In genomic region chr12:50242751-50243191, GRCh38 we compare ENCODE assay signal across 11 cellular contexts. TPM values are rescaled to one million over a fixed set of nuclear protein-coding genes. Genes with fewer than 3 reads are reported as not detected.
DNase-seq lines count a peak whose midpoint lies in the region; ATAC-seq, FAIRE-seq and TF ChIP-seq lines count a peak whose summit lies in the region.
"Had no signal": no experiment of that assay in that cellular context is flagged by ENCODE, and none has a peak within 500 bp of the region (broad histone marks: within the 10 kb centered on the region; RNA-seq: fewer than 3 reads in every experiment).

No MANE protein-coding gene starts in this region.

- no peaks in the 10 kb centered on the region for H3K9me3 ChIP-seq in skeletal muscle tissue (ENCODE audit: control insufficient read depth in 3 of 3, low read length in 3 of 3)

- H3K36me3 ChIP-seq in skeletal muscle tissue (ENCODE audit: control insufficient read depth in 3 of 3, insufficient read depth in 3 of 3, low read length in 3 of 3): peaks cover 0 to 2% (median 0%) of the 10 kb centered on the region in 3 donors

- peak; percentile 87 for DNase-seq in EL
- peak; percentile 93 for DNase-seq in T1000 (lab: John Stamatoyannopoulos, UW)
- peak; percentile 74 for DNase-seq in fibroblast of villous mesenchyme (ENCODE audit: low read depth)
- DNase-seq in urothelium cell line (ENCODE audit: low spot score): no peak
- no peak for DNase-seq in NCI-H146 treated with DMSO at 0.1 percent for 48 hours (lab: John Stamatoyannopoulos, UW; ENCODE audit: unreplicated experiment)
- DNase-seq: DMS 273 treated with DMSO at 0.1 percent for 48 hours, naive B cell, NCI-H446 had no signal

- TF ChIP-seq CTCF in fibroblast of villous mesenchyme (IDR thresholded peaks at IDR 0.05; ENCODE audit: insufficient read depth, low read depth, low read length): no peak

- H3K4me3 ChIP-seq in fibroblast of villous mesenchyme (ENCODE audit: low read depth, low read length): no peak overlapping the region
- H3K4me3 ChIP-seq in skeletal muscle tissue (ENCODE audit: low read length in 3 of 3): no peak overlapping the region

- no peaks in the 10 kb centered on the region for H3K27me3 ChIP-seq in skeletal muscle tissue (ENCODE audit: control insufficient read depth in 3 of 3, insufficient read depth in 3 of 3, low read length in 3 of 3)

- H3K4me1 ChIP-seq in skeletal muscle tissue (ENCODE audit: control insufficient read depth in 3 of 3, insufficient read depth in 3 of 3, low read length in 3 of 3): peaks cover 27 to 47% (median 42%) of the 10 kb centered on the region in 3 donors

- peak overlapping the region in 1 of 3 donors; percentile 20 for H3K9ac ChIP-seq in skeletal muscle tissue (ENCODE audit: low read depth in 1 of 3, low read length in 3 of 3)

- H3K27ac ChIP-seq in skeletal muscle tissue (ENCODE audit: low read depth, low read length): peak overlapping the region; percentile 72

- ATAC-seq in HG02973 (IDR thresholded peaks at IDR 0.05; ENCODE audit: unreplicated experiment) (no peak), GM21360 (IDR thresholded peaks at IDR 0.05; ENCODE audit: unreplicated experiment) (no peak)

- FAIRE-seq in urothelium cell line (lab: Jason Lieb, UNC): no peak

RNA-seq across cellular contexts. Expression of gene LIMA1, which starts 40.5 kb away (rescaled TPM):
- total RNA-seq in fibroblast of villous mesenchyme (188 and 377 TPM in 2 replicates), skeletal muscle tissue (54.3 TPM)

Comparison
In these comparisons a context has a peak if more than half of its experiments do, and no peak if none do; other contexts are left out.
1. DNase-seq: peak in EL (single experiment), T1000 (single experiment) and fibroblast of villous mesenchyme (single experiment); none in urothelium cell line (single experiment) and NCI-H146 treated with DMSO at 0.1 percent for 48 hours (single experiment).